8 cellular contexts compared by ENCODE assay signal in genomic region chr10:8365935-8366911, GRCh38.
DNase-seq lines count a peak whose midpoint lies in the region; ATAC-seq and TF ChIP-seq lines count a peak whose summit lies in the region.

No MANE protein-coding gene starts in this region.

- H3K36me3 Mint-ChIP-seq in T-helper 17 cell (ENCODE audit: low read depth) (peaks cover 3% of the 10 kb centered on the region), CD14-positive monocyte (no peaks in the 10 kb centered on the region)

- in situ Hi-C loops in GM13976 (cut with MboI; ENCODE audit: low sequenced_read_pairs, unreplicated experiment) (no loop called here), mammary epithelial cell (cut with MboI; ENCODE audit: low sequenced_read_pairs in 2 of 2) (no loop called here)

- H3K4me3 ChIP-seq in mammary epithelial cell (replicated peaks in 1 of 3; ENCODE audit: insufficient read depth in 1 of 3, low read depth in 2 of 3, low read length in 3 of 3): no peak overlapping the region
- H3K4me3 ChIP-seq in tibial artery: no peak overlapping the region

- no peaks in the 10 kb centered on the region for H4K20me1 ChIP-seq in mammary epithelial cell (ENCODE audit: insufficient read depth, low read length)

- dilution Hi-C loops in mammary epithelial cell (cut with HindIII; ENCODE audit: low sequenced_read_pairs): no loop called here

- H3K36me3 ChIP-seq in mammary epithelial cell (ENCODE audit: insufficient read depth, low read length) (no peaks in the 10 kb centered on the region), tibial artery (no peaks in the 10 kb centered on the region)

- H3K4me3 Mint-ChIP-seq in T-helper 17 cell: peak overlapping the region; percentile 81
- H3K4me3 Mint-ChIP-seq in CD14-positive monocyte: no peak overlapping the region

- CTCF ChIA-PET in mammary epithelial cell (lab: Charles Lee; ENCODE audit: low non-redundant PET): no interaction called here

- H3K9me3 ChIP-seq in T-helper 17 cell (ENCODE audit: control insufficient read depth, low read length, poor library complexity, severe bottlenecking): no peaks in the 10 kb centered on the region
- no peaks in the 10 kb centered on the region for H3K9me3 ChIP-seq in mammary epithelial cell (replicated peaks; ENCODE audit: insufficient read depth, low read length)
- no peaks in the 10 kb centered on the region for H3K9me3 ChIP-seq in tibial artery

- intact Hi-C loops in mammary epithelial cell (cut with micrococcal nuclease): loop anchor here (10.0 kb wide), 1 partner anchor 311 kb away; the partner anchor contains the start of gene GATA3
- intact Hi-C loops in tibial artery (cut with DNase I; ENCODE audit: low total_unique reads): no loop called here
- intact Hi-C loops in CD14-positive monocyte (cut with micrococcal nuclease): no loop called here

- peak; percentile 94 for ATAC-seq in T-helper 17 cell

- no peaks in the 10 kb centered on the region for H3K27me3 Mint-ChIP-seq in T-helper 17 cell
- H3K27me3 Mint-ChIP-seq in CD14-positive monocyte (ENCODE audit: low read depth in 3 of 3): peaks cover 1 to 2% (median 1%) of the 10 kb centered on the region in 3 donors

- no peak for TF ChIP-seq CTCF in GM13976 (IDR thresholded peaks at IDR 0.05; ENCODE audit: borderline replicate concordance, control extremely low read depth, extremely low read depth, insufficient read depth, missing control alignments)
- no peak for TF ChIP-seq CTCF in mammary epithelial cell (conservative IDR thresholded peaks at IDR 0.05 in 1 of 2, IDR thresholded peaks at IDR 0.05 in 1 of 2; ENCODE audit: extremely low read depth in 1 of 2, insufficient read depth in 1 of 2, low read depth in 1 of 2, low read length in 2 of 2)
- no peak for TF ChIP-seq CTCF in tibial artery (IDR thresholded peaks at IDR 0.05)
- TF ChIP-seq CTCF in CD14-positive monocyte (IDR thresholded peaks at IDR 0.05): no peak

- BruUV-seq in mammary epithelial cell (replicated peaks; lab: Mats Ljungman, UMichigan): TSS peak; percentile 39

- H3K27ac ChIP-seq in mammary epithelial cell (ENCODE audit: insufficient read depth, low read depth, low read length) (peak overlapping the region; percentile 59), tibial artery (no peak overlapping the region)

- peak overlapping the region; percentile 45 for H2AFZ ChIP-seq in mammary epithelial cell (ENCODE audit: low read depth, low read length)

- DNase-seq in GM13976 (ENCODE audit: low spot score) (peak; percentile 45), T-helper 17 cell (peak; percentile 28 to 59 (median 44)), mammary epithelial cell (peak; percentile 99), NOMO-1 treated with dmso at 0.1 percent for 144 hours (lab: John Stamatoyannopoulos, UW; ENCODE audit: unreplicated experiment) (no peak), tibial artery (no peak), CD14-positive monocyte (ENCODE audit: low spot score) (no peak), occipital lobe (lab: John Stamatoyannopoulos, UW) (no peak)
- peak; percentile 54 to 58 for DNase-seq in stimulated activated CD4-positive, alpha-beta T cell treated with anti-CD3 and anti-CD28 coated beads, Interleukin-2, amount 100 ng/mL, for 24 hours

- H3K9me3 Mint-ChIP-seq in CD14-positive monocyte: peaks cover 0 to 6% (median 3%) of the 10 kb centered on the region in 7 donors

- H3K4me2 ChIP-seq in mammary epithelial cell (ENCODE audit: insufficient read depth, low read depth, low read length): peak overlapping the region; percentile 13

- H3K27me3 ChIP-seq in mammary epithelial cell (ENCODE audit: insufficient read depth, low read length): no peaks in the 10 kb centered on the region
- no peaks in the 10 kb centered on the region for H3K27me3 ChIP-seq in tibial artery

- H3K4me1 Mint-ChIP-seq in T-helper 17 cell (peaks cover 41% of the 10 kb centered on the region), CD14-positive monocyte (peaks cover 2% of the 10 kb centered on the region)

- peaks cover 23% of the 10 kb centered on the region for H3K4me1 ChIP-seq in mammary epithelial cell (ENCODE audit: insufficient read depth, low read length)
- no peaks in the 10 kb centered on the region for H3K4me1 ChIP-seq in tibial artery

- no peaks in the 10 kb centered on the region for H3K79me2 ChIP-seq in mammary epithelial cell (ENCODE audit: insufficient read depth, low read length)

- peak overlapping the region; percentile 95 for H3K27ac Mint-ChIP-seq in T-helper 17 cell
- H3K27ac Mint-ChIP-seq in CD14-positive monocyte: no peak overlapping the region

- H3K9ac ChIP-seq in mammary epithelial cell (ENCODE audit: insufficient read depth, low read length): peak overlapping the region; percentile 7

- whole genome bisulfite sequencing in mammary epithelial cell (ENCODE audit: low coverage, missing lambda C conversion rate): 47% methylated on average over 17 of the region's 19 CpGs

Comparison
In these comparisons a context has a peak if more than half of its experiments do, and no peak if none do; other contexts are left out.
1. DNase-seq: peak in GM13976 (single experiment), T-helper 17 cell (3 of 3), mammary epithelial cell (single experiment) and stimulated activated CD4-positive, alpha-beta T cell treated with anti-CD3 and anti-CD28 coated beads, Interleukin-2, amount 100 ng/mL, for 24 hours (2 of 2); none in NOMO-1 treated with dmso at 0.1 percent for 144 hours (single experiment), tibial artery (0 of 2), CD14-positive monocyte (single experiment) and occipital lobe (single experiment).